Comparison of ENCODE assay signal across 10 cellular contexts in genomic region chr6:37308084-37308817, GRCh38. TPM values are rescaled to one million over a fixed set of nuclear protein-coding genes. Genes with fewer than 3 reads are reported as not detected.
DNase-seq lines count a peak whose midpoint lies in the region; ATAC-seq and TF ChIP-seq lines count a peak whose summit lies in the region.
"Had no signal": no experiment of that assay in that cellular context is flagged by ENCODE, and none has a peak within 500 bp of the region (broad histone marks: within the 10 kb centered on the region; RNA-seq: fewer than 3 reads in every experiment).

No MANE protein-coding gene starts in this region.

- in situ Hi-C loops in gastrocnemius medialis (cut with MboI; ENCODE audit: low sequenced_read_pairs in 4 of 4), result no loop called here

- no peaks in the 10 kb centered on the region for H3K27me3 ChIP-seq in esophagus squamous epithelium
- no peaks in the 10 kb centered on the region for H3K27me3 ChIP-seq in gastrocnemius medialis

- H3K27ac ChIP-seq in esophagus squamous epithelium (peak overlapping the region in 3 of 4 donors; percentile 23 to 64 (median 26)), gastrocnemius medialis (peak overlapping the region in 1 of 4 donors; percentile 44), OCI-LY7 (ENCODE audit: low read depth, low read length, poor library complexity, severe bottlenecking) (no peak overlapping the region)

- ATAC-seq in gastrocnemius medialis, result peak; percentile 48 to 60

- H3K27me3 Mint-ChIP-seq in HFFc6 (ENCODE audit: insufficient read depth), result no peaks in the 10 kb centered on the region

- H2AFZ ChIP-seq in OCI-LY7 (ENCODE audit: low read length), result no peak overlapping the region

- CTCF ChIA-PET in OCI-LY7 (lab: Charles Lee; ENCODE audit: unreplicated experiment), result no interaction called here

- H3K4me3 ChIP-seq in esophagus squamous epithelium, result no peak overlapping the region
- H3K4me3 ChIP-seq in gastrocnemius medialis, result no peak overlapping the region
- H3K4me3 ChIP-seq in OCI-LY7 (ENCODE audit: low read depth, low read length, poor library complexity, severe bottlenecking), result no peak overlapping the region

- TF ChIP-seq POLR2A in esophagus squamous epithelium (IDR thresholded peaks at IDR 0.05) (no peak), gastrocnemius medialis (IDR thresholded peaks at IDR 0.05) (no peak)

- no peak for TF ChIP-seq CTCF in HFFc6 (IDR thresholded peaks at IDR 0.05)
- no peak for TF ChIP-seq CTCF in esophagus squamous epithelium (IDR thresholded peaks at IDR 0.05)
- TF ChIP-seq CTCF in gastrocnemius medialis (IDR thresholded peaks at IDR 0.05 in 4 of 5, conservative IDR thresholded peaks at IDR 0.05 in 1 of 5), result no peak
- TF ChIP-seq CTCF in OCI-LY7 (conservative IDR thresholded peaks at IDR 0.05; ENCODE audit: low read length), result no peak

- peak overlapping the region; percentile 53 for H3K27ac Mint-ChIP-seq in HFFc6

- intact Hi-C loops in esophagus squamous epithelium (cut with DNase I), result no loop called here
- intact Hi-C loops in gastrocnemius medialis (cut with DNase I; ENCODE audit: low total_unique reads), result loop anchor here (5.0 kb wide), 1 partner anchor 124 kb away; the partner anchor contains the start of gene CMTR1
- intact Hi-C loops in OCI-LY7 (cut with micrococcal nuclease; ENCODE audit: unreplicated experiment), result no loop called here

- H3K36me3 Mint-ChIP-seq in HFFc6 (ENCODE audit: low read depth), result 0 out of 2 replicates have a peak, but pooled peaks cover 6% of the 10 kb centered on the region

- no peaks in the 10 kb centered on the region for H3K9me2 ChIP-seq in OCI-LY7 (ENCODE audit: insufficient read depth, low read length)

- no peaks in the 10 kb centered on the region for H3K9me3 Mint-ChIP-seq in HFFc6

- H3K4me1 ChIP-seq in esophagus squamous epithelium, result peaks cover 5 to 46% (median 12%) of the 10 kb centered on the region in 3 donors
- peaks cover 8 to 14% of the 10 kb centered on the region in 2 donors for H3K4me1 ChIP-seq in gastrocnemius medialis
- no peaks in the 10 kb centered on the region for H3K4me1 ChIP-seq in OCI-LY7 (ENCODE audit: insufficient read depth, low read length, poor library complexity, severe bottlenecking)

- BruUV-seq in OCI-LY7 (replicated peaks; lab: Mats Ljungman, UMichigan), result no TSS peak

- no peak overlapping the region for H3K4me3 Mint-ChIP-seq in HFFc6

- H3K36me3 ChIP-seq in esophagus squamous epithelium (peaks cover 0 to 39% (median 5%) of the 10 kb centered on the region in 3 donors), gastrocnemius medialis (peaks cover 0 to 13% of the 10 kb centered on the region in 2 donors), OCI-LY7 (ENCODE audit: insufficient read depth, low read length) (no peaks in the 10 kb centered on the region)

- H3K9me3 ChIP-seq in esophagus squamous epithelium, result no peaks in the 10 kb centered on the region
- no peaks in the 10 kb centered on the region for H3K9me3 ChIP-seq in gastrocnemius medialis
- no peaks in the 10 kb centered on the region for H3K9me3 ChIP-seq in OCI-LY7 (ENCODE audit: low read length)

- DNase-seq in HFFc6 (peak; percentile 18), NCI-H345 treated with DMSO at 0.1 percent for 48 hours (lab: John Stamatoyannopoulos, UW; ENCODE audit: unreplicated experiment) (peak; percentile 60), esophagus squamous epithelium (lab: John Stamatoyannopoulos, UW) (no peak), gastrocnemius medialis (peak in 1 of 2 donors; percentile 33), HPDE6-E6E7 (ENCODE audit: extremely low spot score) (no peak), LoVo (ENCODE audit: low spot score) (no peak), 8988T (no peak), OCI-LY7 (ENCODE audit: low spot score) (no peak)
- DNase-seq: effector CD8-positive, alpha-beta T cell; mesendoderm had no signal

- 47 to 61% methylated on average over 5 of the region's 5 CpGs for WGBS in esophagus squamous epithelium, 2 donors

- POLR2A ChIA-PET in OCI-LY7 (lab: Charles Lee), result interaction anchor here (0.7 to 0.8 kb wide), 3 partner anchors 32 to 1738 kb away, joined by 3 to 4 read pairs (median 3); no protein-coding TSS in a partner anchor

- peaks cover 53% of the 10 kb centered on the region for H3K4me1 Mint-ChIP-seq in HFFc6 (ENCODE audit: low read depth)

- H3K4me2 ChIP-seq in OCI-LY7 (ENCODE audit: low read length), result no peak overlapping the region

- no peaks in the 10 kb centered on the region for H4K20me1 ChIP-seq in OCI-LY7 (ENCODE audit: insufficient read depth, low read length)

- no peaks in the 10 kb centered on the region for H3K79me2 ChIP-seq in OCI-LY7 (ENCODE audit: insufficient read depth, low read depth, low read length)

RNA-seq across cellular contexts. Expression of gene RNF8, which starts 45.5 kb away (rescaled TPM):
- 10 to 100 TPM; 14.1 to 18.5 (median 17.5) TPM for total RNA-seq in HFFc6 (2021; fragmentation: NEBNext Ultra II Directional; extraction: Animal tissue kit (Norgen Biotek cat#: 25700))
- 10 to 100 TPM; 17.2 to 24.0 (median 19.7) TPM for total RNA-seq in esophagus squamous epithelium
- 10 to 100 TPM in 3 of 4 donors, 1 to 10 TPM in 1; 6.9 to 17.8 (median 11.9) TPM for total RNA-seq in gastrocnemius medialis
- 21.2 and 21.8 TPM in 2 replicates for total RNA-seq in OCI-LY7 (2014; rRNA removed; shearing (Covaris generic))
- total RNA-seq in OCI-LY7 (2022), result 18.2 and 19.7 TPM in 2 replicates

RNA-seq across cellular contexts. Expression of gene TMEM217, which starts 50.3 kb away (rescaled TPM):
- total RNA-seq in HFFc6 (2021; fragmentation: NEBNext Ultra II Directional; extraction: Animal tissue kit (Norgen Biotek cat#: 25700)), result 1 to 10 TPM in 5 of 6 experiments, under 1 TPM in 1; 0.99 to 2.0 (median 1.6) TPM
- total RNA-seq in esophagus squamous epithelium (1 to 10 TPM; 1.4 to 4.7 (median 2.0) TPM), gastrocnemius medialis (under 1 TPM in 1 of 4 donors, not detected in 3; 0.22 TPM), OCI-LY7 (2022) (0.34 TPM in 1 of 2 replicates, not detected in the other)
- not detected in 2 replicates for total RNA-seq in OCI-LY7 (2014; rRNA removed; shearing (Covaris generic))

RNA-seq across cellular contexts. Expression of gene TBC1D22B, which starts 50.7 kb away (rescaled TPM):
- total RNA-seq in HFFc6 (2021; fragmentation: NEBNext Ultra II Directional; extraction: Animal tissue kit (Norgen Biotek cat#: 25700)), result 1 to 10 TPM; 9.0 to 9.6 (median 9.2) TPM
- total RNA-seq in esophagus squamous epithelium (10 to 100 TPM in 3 of 4 donors, 1 to 10 TPM in 1; 8.7 to 13.2 (median 10.4) TPM), gastrocnemius medialis (10 to 100 TPM in 1 of 4 donors, 1 to 10 TPM in 3; 6.3 to 12.3 (median 7.7) TPM), OCI-LY7 (2022) (12.3 and 13.4 TPM in 2 replicates)
- total RNA-seq in OCI-LY7 (2014; rRNA removed; shearing (Covaris generic)), result 8.0 and 8.7 TPM in 2 replicates

Comparison
In these comparisons a context has a peak if more than half of its experiments do, and no peak if none do; other contexts are left out.
1. DNase-seq: peak in HFFc6 (single experiment) and NCI-H345 treated with DMSO at 0.1 percent for 48 hours (single experiment); none in esophagus squamous epithelium (single experiment), HPDE6-E6E7 (single experiment), LoVo (single experiment), 8988T (single experiment) and OCI-LY7 (single experiment).